ENCODE assay signal across 10 cellular contexts in the genomic region with DNA sequence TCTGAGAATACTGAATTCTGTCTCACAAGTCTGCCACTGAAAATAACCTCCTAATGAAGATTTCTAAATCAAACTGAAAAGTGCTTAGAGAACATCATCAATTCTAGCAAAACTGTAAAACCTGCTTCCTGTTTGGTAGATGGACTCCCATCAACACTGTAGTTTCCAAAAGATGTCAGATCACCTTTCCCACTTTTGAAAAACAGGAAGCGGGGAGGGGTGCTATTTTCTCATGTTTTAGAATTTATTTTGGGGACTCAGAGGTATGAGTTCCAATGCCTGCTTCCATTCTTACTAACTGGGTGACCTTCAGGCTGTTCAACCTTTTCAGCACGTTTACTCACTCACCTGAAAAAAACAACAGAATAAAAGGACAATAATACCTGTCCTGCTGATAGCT. TPM values are rescaled to one million over a fixed set of nuclear protein-coding genes. Genes with fewer than 3 reads are reported as not detected.
DNase-seq lines count a peak whose midpoint lies in the region; ATAC-seq, FAIRE-seq and TF ChIP-seq lines count a peak whose summit lies in the region.
"Had no signal": no experiment of that assay in that cellular context is flagged by ENCODE, and none has a peak within 500 bp of the region (broad histone marks: within the 10 kb centered on the region; RNA-seq: fewer than 3 reads in every experiment).

No MANE protein-coding gene starts in this region.

- TF ChIP-seq POLR2A in GM12891 (IDR thresholded peaks at IDR 0.05; ENCODE audit: low read depth, low read length): no peak

- peak overlapping the region; percentile 97 for H3K4me2 ChIP-seq in skeletal muscle satellite cell (ENCODE audit: low read length)

- no peak for TF ChIP-seq CTCF in fibroblast of the aortic adventitia (IDR thresholded peaks at IDR 0.05; ENCODE audit: insufficient read depth, low read length)

- no peak for FAIRE-seq in GM12891 (lab: Jason Lieb, UNC)

- H3K9me3 ChIP-seq in SK-N-MC (ENCODE audit: low read depth, low read length) (no peaks in the 10 kb centered on the region), skeletal muscle satellite cell (replicated peaks; ENCODE audit: low read length) (no peaks in the 10 kb centered on the region)

- DNase-seq in GM12891 (ENCODE audit: insufficient read length, low spot score): no peak
- DNase-seq in SK-N-MC (ENCODE audit: low read depth, low spot score): no peak
- DNase-seq in fibroblast of the aortic adventitia (ENCODE audit: low read depth): no peak
- DNase-seq in effector CD8-positive, alpha-beta T cell (lab: John Stamatoyannopoulos, UW): no peak
- DNase-seq: hypothalamus had no signal

- H3K27me3 ChIP-seq in skeletal muscle satellite cell (ENCODE audit: control insufficient read depth, insufficient read depth, low read length): no peaks in the 10 kb centered on the region

- no peak for ATAC-seq in GM21360 (IDR thresholded peaks at IDR 0.05; ENCODE audit: unreplicated experiment)
- no peak for ATAC-seq in HG03025 (IDR thresholded peaks at IDR 0.05; ENCODE audit: low FRiP score, unreplicated experiment)
- no peak for ATAC-seq in HG03521 (IDR thresholded peaks at IDR 0.05; ENCODE audit: unreplicated experiment)

- peaks cover 50% of the 10 kb centered on the region for H3K4me1 ChIP-seq in skeletal muscle satellite cell (ENCODE audit: control insufficient read depth, insufficient read depth, low read length)

- H3K36me3 ChIP-seq in SK-N-MC (ENCODE audit: insufficient read depth, low read length) (peaks cover 75% of the 10 kb centered on the region), skeletal muscle satellite cell (ENCODE audit: insufficient read depth, low read length) (peaks cover 42% of the 10 kb centered on the region)

- peak overlapping the region; percentile 91 for H3K4me3 ChIP-seq in SK-N-MC
- H3K4me3 ChIP-seq in fibroblast of the aortic adventitia (ENCODE audit: low read depth, low read length): peak overlapping the region; percentile 69
- H3K4me3 ChIP-seq in skeletal muscle satellite cell (ENCODE audit: low read length): peak overlapping the region; percentile 93

- H3K27ac ChIP-seq in SK-N-MC: no peak overlapping the region

- H3K9ac ChIP-seq in SK-N-MC (ENCODE audit: insufficient read length) (peak overlapping the region; percentile 94), skeletal muscle satellite cell (ENCODE audit: low read depth, low read length) (peak overlapping the region; percentile 96)

TF ChIP-seq in GM12891, 5 proteins besides CTCF, POLR2A, EP300 and RAD21:
- TF ChIP-seq POLR2AphosphoS5 (IDR thresholded peaks at IDR 0.05; ENCODE audit: low read depth, low read length): no peak
- no peak for TF ChIP-seq POU2F2 (IDR thresholded peaks at IDR 0.05; ENCODE audit: low read depth, low read length)
- TF ChIP-seq SPI1 (IDR thresholded peaks at IDR 0.05; ENCODE audit: low read depth, low read length): peak; percentile 59
- TF ChIP-seq PAX5 (IDR thresholded peaks at IDR 0.05; ENCODE audit: insufficient read depth, low read length, severe bottlenecking): no peak

RNA-seq across cellular contexts. Expression of a gene that starts 1.2 kb away (rescaled TPM):
- 146 TPM for polyA plus RNA-seq in GM12891 (2012; ENCODE audit: low read depth, missing spikeins)
- 34.4 and 43.6 TPM in 2 replicates for total RNA-seq in fibroblast of the aortic adventitia (ENCODE audit: low replicate concordance)
- 14.4 and 17.3 TPM in 2 replicates for total RNA-seq in skeletal muscle satellite cell (2012; rRNA removed)

RNA-seq across cellular contexts. Expression of a gene that starts 11.7 kb away (rescaled TPM):
- 63.8 TPM for polyA plus RNA-seq in GM12891 (2012; ENCODE audit: low read depth, missing spikeins)
- total RNA-seq in fibroblast of the aortic adventitia (ENCODE audit: low replicate concordance): 28.7 and 75.7 TPM in 2 replicates
- 75.8 and 81.1 TPM in 2 replicates for total RNA-seq in skeletal muscle satellite cell (2012; rRNA removed)

RNA-seq across cellular contexts. Expression of a gene that starts 11.7 kb away (rescaled TPM):
- polyA plus RNA-seq in GM12891 (2012; ENCODE audit: low read depth, missing spikeins): 0.27 TPM
- total RNA-seq in fibroblast of the aortic adventitia (ENCODE audit: low replicate concordance): not detected in 2 replicates
- not detected in 2 replicates for total RNA-seq in skeletal muscle satellite cell (2012; rRNA removed)
- total RNA-seq: SK-MEL-5 had no signal

RNA-seq across cellular contexts. Expression of a gene that starts 23.9 kb away (rescaled TPM):
- polyA plus RNA-seq in GM12891 (2012; ENCODE audit: low read depth, missing spikeins): 190 TPM
- 38.0 and 51.0 TPM in 2 replicates for total RNA-seq in fibroblast of the aortic adventitia (ENCODE audit: low replicate concordance)
- 55.5 and 62.7 TPM in 2 replicates for total RNA-seq in skeletal muscle satellite cell (2012; rRNA removed)

RNA-seq across cellular contexts. Expression of a gene that starts 49.9 kb away (rescaled TPM):
- polyA plus RNA-seq in GM12891 (2012; ENCODE audit: low read depth, missing spikeins): 62.4 TPM
- total RNA-seq in fibroblast of the aortic adventitia (ENCODE audit: low replicate concordance): 14.4 and 46.1 TPM in 2 replicates
- 45.9 and 46.3 TPM in 2 replicates for total RNA-seq in skeletal muscle satellite cell (2012; rRNA removed)
